In genomic region chr12:6613776-6614512, GRCh38 we compare ENCODE assay signal across 1 cellular context.
TF ChIP-seq lines count a peak whose summit lies in the region.

No MANE protein-coding gene starts in this region.

TF ChIP-seq in K562, 482 proteins besides CTCF, POLR2A, EP300 and RAD21 (continued from another document):
- TF ChIP-seq EGR1 (conservative IDR thresholded peaks at IDR 0.05) (no peak), BHLHE40 (IDR thresholded peaks at IDR 0.05; ENCODE audit: low read length) (peak; percentile 44; the same call in 1 of the 2 replicates), MYNN (IDR thresholded peaks at IDR 0.05) (0 out of 2 replicates have a peak, but pooled peaks have one; percentile 15), MYNN (CRISPR knock-in tag; IDR thresholded peaks at IDR 0.05) (no peak), SMARCE1 (IDR thresholded peaks at IDR 0.05) (0 out of 2 replicates have a peak, but pooled peaks have one; percentile 26), CBFA2T2 (conservative IDR thresholded peaks at IDR 0.05) (no peak), FOXP1 (CRISPR knock-in tag; IDR thresholded peaks at IDR 0.05) (peak; percentile 28; the same call in 1 of the 2 replicates), NBN (IDR thresholded peaks at IDR 0.05; ENCODE audit: low read depth) (peak; percentile 83), RBM39 (optimal IDR thresholded peaks at IDR 0.05; ENCODE audit: low read depth, low read length) (no peak), BACH1 (tag; IDR thresholded peaks at IDR 0.05) (no peak; the same call in 1 of the 2 replicates), ZNF316 (IDR thresholded peaks at IDR 0.05) (no peak), SIX5 (IDR thresholded peaks at IDR 0.05; ENCODE audit: borderline replicate concordance in 1 of 2, insufficient read depth in 1 of 2, low read depth in 1 of 2, low read length in 2 of 2) (no peak), CUX1 (CRISPR knock-in tag; IDR thresholded peaks at IDR 0.05) (0 out of 2 replicates have a peak, but pooled peaks have one; percentile 9), TRIM24 (IDR thresholded peaks at IDR 0.05) (0 out of 4 replicates have a peak, but pooled peaks of 1 of the 2 experiments have one; percentile 45), MCM7 (IDR thresholded peaks at IDR 0.05) (no peak), ID3 (CRISPR knock-in tag; IDR thresholded peaks at IDR 0.05) (no peak), ID3 (tag; IDR thresholded peaks at IDR 0.05) (peak; percentile 66; the same call in 1 of the 2 replicates), TEAD4 (IDR thresholded peaks at IDR 0.05; ENCODE audit: low read length) (no peak), TEAD4 (CRISPR knock-in tag; IDR thresholded peaks at IDR 0.05; ENCODE audit: borderline replicate concordance) (no peak), YY1 (IDR thresholded peaks at IDR 0.05; ENCODE audit: borderline replicate concordance in 1 of 3, control insufficient read depth in 1 of 3, extremely low read depth in 1 of 3, insufficient read depth in 3 of 3, insufficient read length in 1 of 3, insufficient replicate concordance in 2 of 3, low read depth in 1 of 3, low read length in 2 of 3) (no peak), NEUROD1 (IDR thresholded peaks at IDR 0.05; ENCODE audit: borderline replicate concordance, low read depth, low read length, partially characterized antibody) (peak; percentile 43), ZNF140 (CRISPR knock-in tag; IDR thresholded peaks at IDR 0.05) (no peak), ZNF696 (CRISPR knock-in tag; conservative IDR thresholded peaks at IDR 0.05) (no peak), NR4A1 (CRISPR knock-in tag; IDR thresholded peaks at IDR 0.05) (0 out of 2 replicates have a peak, but pooled peaks have one; percentile 41), NR4A1 (tag; IDR thresholded peaks at IDR 0.05) (no peak), OTX1 (CRISPR knock-in tag; IDR thresholded peaks at IDR 0.05) (no peak; the same call in 1 of the 2 replicates), THRB (CRISPR knock-in tag; conservative IDR thresholded peaks at IDR 0.05) (peak; percentile 91; the same call in 1 of the 2 replicates), KAT8 (IDR thresholded peaks at IDR 0.05; ENCODE audit: low read depth) (no peak), ZBTB49 (CRISPR knock-in tag; IDR thresholded peaks at IDR 0.05; ENCODE audit: borderline replicate concordance) (no peak), HMGN3 (IDR thresholded peaks at IDR 0.05; ENCODE audit: borderline replicate concordance, extremely low read depth, insufficient read length, low read depth, low read length) (peak; percentile 67), ATF1 (CRISPR knock-in tag; IDR thresholded peaks at IDR 0.05) (no peak), ATF1 (tag; IDR thresholded peaks at IDR 0.05) (0 out of 2 replicates have a peak, but pooled peaks have one; percentile 25), ZNF644 (tag; IDR thresholded peaks at IDR 0.05; ENCODE audit: low read depth) (peak; percentile 53), MTF1 (CRISPR knock-in tag; IDR thresholded peaks at IDR 0.05; ENCODE audit: borderline replicate concordance) (no peak), CEBPB (tag; IDR thresholded peaks at IDR 0.05) (no peak), NR0B1 (IDR thresholded peaks at IDR 0.05; ENCODE audit: partially characterized antibody) (no peak), BRD4 (IDR thresholded peaks at IDR 0.05) (no peak), STAT5A (IDR thresholded peaks at IDR 0.05; ENCODE audit: borderline replicate concordance, low read length) (no peak), ADNP (tag; IDR thresholded peaks at IDR 0.05) (no peak; the same call in 1 of the 2 replicates), ZBTB11 (CRISPR knock-in tag; IDR thresholded peaks at IDR 0.05) (peak in 1 of 3 experiments; percentile 38; a peak in 1 of 6 replicates), HNRNPLL (IDR thresholded peaks at IDR 0.05; ENCODE audit: low read depth, low read length, poor library complexity, severe bottlenecking) (no peak)
- TF ChIP-seq, protein P1, sequence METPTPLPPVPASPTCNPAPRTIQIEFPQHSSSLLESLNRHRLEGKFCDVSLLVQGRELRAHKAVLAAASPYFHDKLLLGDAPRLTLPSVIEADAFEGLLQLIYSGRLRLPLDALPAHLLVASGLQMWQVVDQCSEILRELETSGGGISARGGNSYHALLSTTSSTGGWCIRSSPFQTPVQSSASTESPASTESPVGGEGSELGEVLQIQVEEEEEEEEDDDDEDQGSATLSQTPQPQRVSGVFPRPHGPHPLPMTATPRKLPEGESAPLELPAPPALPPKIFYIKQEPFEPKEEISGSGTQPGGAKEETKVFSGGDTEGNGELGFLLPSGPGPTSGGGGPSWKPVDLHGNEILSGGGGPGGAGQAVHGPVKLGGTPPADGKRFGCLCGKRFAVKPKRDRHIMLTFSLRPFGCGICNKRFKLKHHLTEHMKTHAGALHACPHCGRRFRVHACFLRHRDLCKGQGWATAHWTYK (CRISPR knock-in tag; IDR thresholded peaks at IDR 0.05), result 0 out of 2 replicates have a peak, but pooled peaks have one; percentile 80
- TF ChIP-seq, protein P2, sequence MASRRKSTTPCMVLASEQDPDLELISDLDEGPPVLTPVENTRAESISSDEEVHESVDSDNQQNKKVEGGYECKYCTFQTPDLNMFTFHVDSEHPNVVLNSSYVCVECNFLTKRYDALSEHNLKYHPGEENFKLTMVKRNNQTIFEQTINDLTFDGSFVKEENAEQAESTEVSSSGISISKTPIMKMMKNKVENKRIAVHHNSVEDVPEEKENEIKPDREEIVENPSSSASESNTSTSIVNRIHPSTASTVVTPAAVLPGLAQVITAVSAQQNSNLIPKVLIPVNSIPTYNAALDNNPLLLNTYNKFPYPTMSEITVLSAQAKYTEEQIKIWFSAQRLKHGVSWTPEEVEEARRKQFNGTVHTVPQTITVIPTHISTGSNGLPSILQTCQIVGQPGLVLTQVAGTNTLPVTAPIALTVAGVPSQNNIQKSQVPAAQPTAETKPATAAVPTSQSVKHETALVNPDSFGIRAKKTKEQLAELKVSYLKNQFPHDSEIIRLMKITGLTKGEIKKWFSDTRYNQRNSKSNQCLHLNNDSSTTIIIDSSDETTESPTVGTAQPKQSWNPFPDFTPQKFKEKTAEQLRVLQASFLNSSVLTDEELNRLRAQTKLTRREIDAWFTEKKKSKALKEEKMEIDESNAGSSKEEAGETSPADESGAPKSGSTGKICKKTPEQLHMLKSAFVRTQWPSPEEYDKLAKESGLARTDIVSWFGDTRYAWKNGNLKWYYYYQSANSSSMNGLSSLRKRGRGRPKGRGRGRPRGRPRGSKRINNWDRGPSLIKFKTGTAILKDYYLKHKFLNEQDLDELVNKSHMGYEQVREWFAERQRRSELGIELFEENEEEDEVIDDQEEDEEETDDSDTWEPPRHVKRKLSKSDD (conservative IDR thresholded peaks at IDR 0.05; ENCODE audit: low read length), result no peak
- TF ChIP-seq, protein P3, sequence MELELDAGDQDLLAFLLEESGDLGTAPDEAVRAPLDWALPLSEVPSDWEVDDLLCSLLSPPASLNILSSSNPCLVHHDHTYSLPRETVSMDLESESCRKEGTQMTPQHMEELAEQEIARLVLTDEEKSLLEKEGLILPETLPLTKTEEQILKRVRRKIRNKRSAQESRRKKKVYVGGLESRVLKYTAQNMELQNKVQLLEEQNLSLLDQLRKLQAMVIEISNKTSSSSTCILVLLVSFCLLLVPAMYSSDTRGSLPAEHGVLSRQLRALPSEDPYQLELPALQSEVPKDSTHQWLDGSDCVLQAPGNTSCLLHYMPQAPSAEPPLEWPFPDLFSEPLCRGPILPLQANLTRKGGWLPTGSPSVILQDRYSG (tag; conservative IDR thresholded peaks at IDR 0.05; ENCODE audit: low read depth), result 0 out of 2 replicates have a peak, but pooled peaks have one; percentile 55
